23 cellular contexts compared by ENCODE assay signal in the genomic region with DNA sequence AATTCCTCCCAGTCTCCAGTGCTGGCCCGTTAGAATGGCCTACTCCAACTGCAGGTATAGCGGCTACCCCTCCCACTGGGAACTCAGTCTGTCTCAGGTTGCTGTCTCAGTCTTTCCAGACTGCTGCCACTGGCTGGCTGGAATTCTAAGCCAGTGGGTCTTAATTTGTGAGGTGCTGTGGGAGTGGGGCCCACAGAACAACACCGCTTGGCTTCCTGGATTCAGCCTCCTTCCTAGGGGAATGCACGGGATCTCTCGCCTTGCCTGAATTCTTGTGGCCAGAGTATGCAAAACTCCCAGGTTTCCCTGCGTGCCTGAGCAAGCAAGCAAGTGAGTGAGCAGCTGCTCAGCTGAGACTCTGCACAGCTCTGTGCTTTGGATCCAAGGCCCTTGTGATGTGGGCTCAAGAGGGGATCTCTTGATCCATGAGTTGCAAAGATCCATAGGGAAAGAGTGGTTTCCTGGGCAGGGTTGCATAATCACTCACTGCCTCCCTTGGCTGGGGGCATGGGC. TPM values are rescaled to one million over a fixed set of nuclear protein-coding genes. Genes with fewer than 3 reads are reported as not detected.
"Had no signal": no experiment of that assay in that cellular context is flagged by ENCODE, and none has a peak within 500 bp of the region (broad histone marks: within the 10 kb centered on the region; RNA-seq: fewer than 3 reads in every experiment).

No MANE protein-coding gene starts in this region.

- H3K27ac ChIP-seq: colonic mucosa, esophagus muscularis mucosa, ovary, psoas muscle, right lobe of liver, testis, upper lobe of left lung had no signal

- H3K27ac Mint-ChIP-seq: activated CD8-positive, alpha-beta T cell treated with anti-CD3 and anti-CD28 coated beads for 36 hours; activated T-cell treated with anti-CD3 and anti-CD28 coated beads, Interleukin-2, amount 50 U/mL, for 24 hours; activated T-helper 2 cell treated with anti-CD3 and anti-CD28 coated beads, Interferon-gamma antibody, Interleukin-2, Interleukin-4, amounts not matched to agents 10 μg/mL and 5 μg/mL and 100 μg/mL, durations not matched to agents 14 hours and 24 hours and 36 hours; brain; stimulated activated effector memory CD8-positive, alpha-beta T cell treated with anti-CD3 and anti-CD28 coated beads, Interleukin-12 subunit alpha, Interleukin-12 subunit beta, amount 100 ng/mL, for 72 hours; T-cell had no signal

- H3K4me3 ChIP-seq: colonic mucosa, esophagus muscularis mucosa, lung, ovary, psoas muscle, right lobe of liver, smooth muscle cell, testis, upper lobe of left lung had no signal

- H3K36me3 Mint-ChIP-seq: brain; stimulated activated effector memory CD8-positive, alpha-beta T cell treated with anti-CD3 and anti-CD28 coated beads, Interleukin-12 subunit alpha, Interleukin-12 subunit beta, amount 100 ng/mL, for 72 hours had no signal

- H3K4me2 ChIP-seq: smooth muscle cell had no signal

- DNase-seq: activated CD4-positive, alpha-beta T cell treated with anti-CD3 and anti-CD28 coated beads for 48 hours; activated CD4-positive, CD25-positive, alpha-beta regulatory T cell; activated CD8-positive, alpha-beta T cell treated with anti-CD3 and anti-CD28 coated beads for 36 hours; activated naive CD4-positive, alpha-beta T cell treated with Interleukin-2 at 50 U/mL for 16 hours; activated T-cell treated with anti-CD3 and anti-CD28 coated beads, Interleukin-2, amount 50 U/mL, for 24 hours; central memory CD4-positive, alpha-beta T cell; colonic mucosa; midbrain; ovary; psoas muscle; right lobe of liver; stimulated activated CD4-positive, alpha-beta T cell treated with anti-CD3 and anti-CD28 coated beads, Interleukin-4, amount 100 ng/mL, for 24 hours; T-cell; testis; upper lobe of left lung had no signal

- H3K9me3 ChIP-seq: colonic mucosa, ovary, psoas muscle, right lobe of liver, testis had no signal

- H3K36me3 ChIP-seq: colonic mucosa, esophagus muscularis mucosa, ovary, right lobe of liver, upper lobe of left lung had no signal

- ATAC-seq: activated CD8-positive, alpha-beta T cell treated with anti-CD3 and anti-CD28 coated beads for 36 hours; left lobe of liver; psoas muscle; right lobe of liver; stimulated activated effector memory CD8-positive, alpha-beta T cell treated with anti-CD3 and anti-CD28 coated beads, Interleukin-12 subunit alpha, Interleukin-12 subunit beta, amount 100 ng/mL, for 72 hours; T-cell had no signal

- H3K4me1 ChIP-seq: colonic mucosa, esophagus muscularis mucosa, psoas muscle, right lobe of liver had no signal

- H3K9me3 Mint-ChIP-seq: activated T-helper 2 cell treated with anti-CD3 and anti-CD28 coated beads, Interferon-gamma antibody, Interleukin-2, Interleukin-4, amounts not matched to agents 10 μg/mL and 5 μg/mL and 100 μg/mL, durations not matched to agents 14 hours and 24 hours and 36 hours had no signal

- H3K27me3 ChIP-seq: colonic mucosa, esophagus muscularis mucosa, ovary, right lobe of liver, testis, upper lobe of left lung had no signal

- H3K27me3 Mint-ChIP-seq: brain had no signal

- H3K4me3 Mint-ChIP-seq: activated CD8-positive, alpha-beta T cell treated with anti-CD3 and anti-CD28 coated beads for 36 hours; activated T-cell treated with anti-CD3 and anti-CD28 coated beads, Interleukin-2, amount 50 U/mL, for 24 hours; brain; neural crest cell; stimulated activated effector memory CD8-positive, alpha-beta T cell treated with anti-CD3 and anti-CD28 coated beads, Interleukin-12 subunit alpha, Interleukin-12 subunit beta, amount 100 ng/mL, for 72 hours; T-cell had no signal

RNA-seq across cellular contexts. Expression of gene GPR141, which starts 41.5 kb away (rescaled TPM):
- total RNA-seq: activated CD8-positive, alpha-beta T cell treated with anti-CD3 and anti-CD28 coated beads for 36 hours; activated T-helper 2 cell treated with anti-CD3 and anti-CD28 coated beads, Interferon-gamma antibody, Interleukin-2, Interleukin-4, amounts not matched to agents 10 μg/mL and 5 μg/mL and 100 μg/mL, durations not matched to agents 14 hours and 24 hours and 36 hours; left lobe of liver; psoas muscle had no signal
- polyA plus RNA-seq: psoas muscle, smooth muscle cell had no signal
